ENCODE assay signal across 17 cellular contexts in genomic region chr11:62088331-62088933, GRCh38.
"Had no signal": no experiment of that assay in that cellular context is flagged by ENCODE, and none has a peak within 500 bp of the region (broad histone marks: within the 10 kb centered on the region; RNA-seq: fewer than 3 reads in every experiment).

No MANE protein-coding gene starts in this region.

- H3K27ac Mint-ChIP-seq: activated CD8-positive, alpha-beta memory T cell treated with anti-CD3 and anti-CD28 coated beads, Interleukin-2, amount 10 ng/mL, durations not matched to agents 7 days and 5 days; activated naive CD4-positive, alpha-beta T cell treated with anti-CD3 and anti-CD28 coated beads, Interleukin-2, amount 50 U/mL, for 72 hours; nephron progenitor cell; T-helper 2 cell treated with Interferon-gamma antibody and Interleukin-4, amounts not matched to agents 5 μg/mL and 100 μg/mL, for 36 hours; type B pancreatic cell had no signal

- H3K27ac ChIP-seq: gastrocnemius medialis, heart right ventricle, left ventricle myocardium inferior, sigmoid colon, suprapubic skin had no signal

- H3K4me3 ChIP-seq: gastrocnemius medialis, heart right ventricle, left ventricle myocardium inferior, sigmoid colon, suprapubic skin had no signal

- ATAC-seq: activated CD4-positive, CD25-positive, alpha-beta regulatory T cell treated with anti-CD3 and anti-CD28 coated beads, Interleukin-2, amount 50 U/mL, for 24 hours; activated CD8-positive, alpha-beta memory T cell treated with anti-CD3 and anti-CD28 coated beads, Interleukin-2, amount 10 ng/mL, durations not matched to agents 7 days and 5 days; activated naive CD4-positive, alpha-beta T cell treated with anti-CD3 and anti-CD28 coated beads, Interleukin-2, amount 50 U/mL, for 72 hours; activated T-cell treated with anti-CD3 and anti-CD28 coated beads, Interleukin-2, amount 50 U/mL, for 4 hours; gastrocnemius medialis; heart right ventricle; stimulated activated naive CD8-positive, alpha-beta T cell treated with anti-CD3 and anti-CD28 coated beads, Interleukin-15, Interleukin-2, amounts not matched to agents 100 U/mL and 50 U/mL, for 24 hours had no signal

- H3K36me3 Mint-ChIP-seq: type B pancreatic cell had no signal

- H3K4me1 Mint-ChIP-seq: activated CD8-positive, alpha-beta memory T cell treated with anti-CD3 and anti-CD28 coated beads, Interleukin-2, amount 10 ng/mL, durations not matched to agents 7 days and 5 days; nephron progenitor cell had no signal

- H3K9me3 ChIP-seq: gastrocnemius medialis, suprapubic skin had no signal

- H3K27me3 Mint-ChIP-seq: type B pancreatic cell had no signal

- H3K9me3 Mint-ChIP-seq: activated naive CD4-positive, alpha-beta T cell treated with anti-CD3 and anti-CD28 coated beads, Interleukin-2, amount 50 U/mL, for 72 hours; type B pancreatic cell had no signal

- H3K27me3 ChIP-seq: gastrocnemius medialis, heart right ventricle, sigmoid colon, suprapubic skin had no signal

- H3K4me3 Mint-ChIP-seq: activated CD8-positive, alpha-beta memory T cell treated with anti-CD3 and anti-CD28 coated beads, Interleukin-2, amount 10 ng/mL, durations not matched to agents 7 days and 5 days; activated T-cell treated with anti-CD3 and anti-CD28 coated beads, Interleukin-2, amount 50 U/mL, for 4 hours; nephron progenitor cell; T-helper 2 cell treated with Interferon-gamma antibody and Interleukin-4, amounts not matched to agents 5 μg/mL and 100 μg/mL, for 36 hours; type B pancreatic cell had no signal

- H3K36me3 ChIP-seq: gastrocnemius medialis, heart right ventricle, left ventricle myocardium inferior, sigmoid colon, suprapubic skin had no signal

- H3K4me1 ChIP-seq: gastrocnemius medialis, heart right ventricle, left ventricle myocardium inferior, sigmoid colon, suprapubic skin had no signal

- DNase-seq: activated effector memory CD4-positive, alpha-beta T cell treated with anti-CD3 and anti-CD28 coated beads, Interleukin-2, amount 50 U/mL, for 16 hours; activated T-cell treated with anti-CD3 and anti-CD28 coated beads, Interleukin-2, amount 50 U/mL, for 4 hours; amygdala; gastrocnemius medialis; heart right ventricle; left ventricle myocardium inferior; nephron progenitor cell; sigmoid colon; stimulated activated CD4-positive, alpha-beta T cell treated with anti-CD3 and anti-CD28 coated beads, Interleukin-12 subunit alpha, Interleukin-12 subunit beta, amount 100 ng/mL, for 4 hours; stimulated activated CD4-positive, alpha-beta T cell treated with anti-CD3 and anti-CD28 coated beads, Interleukin-2, amount 100 ng/mL, for 48 hours; stimulated activated naive CD8-positive, alpha-beta T cell treated with anti-CD3 and anti-CD28 coated beads, Interleukin-15, Interleukin-2, amounts not matched to agents 100 U/mL and 50 U/mL, for 24 hours had no signal
